ENCODE assay signal across 26 cellular contexts in the genomic region with DNA sequence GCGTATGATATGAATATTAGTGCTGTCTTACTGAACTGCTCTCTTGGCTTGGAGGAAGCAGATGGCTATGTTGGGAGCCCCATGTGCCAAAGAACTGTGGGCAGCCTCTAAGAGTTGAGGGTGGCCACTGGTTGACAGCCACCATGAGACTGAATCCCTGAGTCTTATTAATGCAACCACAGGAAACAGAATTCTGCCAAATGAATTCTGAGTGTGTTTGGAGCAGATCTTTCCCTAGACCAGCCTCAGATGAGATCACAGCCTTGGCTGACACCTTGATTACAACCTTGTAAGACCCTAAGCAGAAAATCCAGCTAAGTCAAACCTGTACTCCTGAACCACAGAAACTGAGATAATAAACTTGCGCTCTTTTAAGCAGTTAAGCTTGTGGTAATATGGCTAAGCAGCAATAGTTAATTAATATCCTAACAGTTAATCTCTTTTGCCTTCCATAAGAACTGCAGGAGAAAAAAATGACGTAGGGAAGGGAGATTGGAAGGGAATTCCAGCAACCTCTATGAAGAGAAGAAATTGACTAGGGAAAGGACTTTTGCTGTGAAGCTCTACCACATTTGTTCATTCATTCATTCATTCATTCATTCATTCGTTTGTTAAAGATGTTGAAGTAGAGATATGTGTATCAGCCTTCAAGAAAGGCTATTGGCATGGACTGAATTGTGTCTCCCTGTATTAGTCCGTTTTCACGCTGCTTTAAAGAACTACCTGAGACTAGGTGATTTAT.
"Had no signal": no experiment of that assay in that cellular context is flagged by ENCODE, and none has a peak within 500 bp of the region (broad histone marks: within the 10 kb centered on the region; RNA-seq: fewer than 3 reads in every experiment).

No MANE protein-coding gene starts in this region.

- DNase-seq: activated CD4-positive, alpha-beta T cell treated with anti-CD3 and anti-CD28 coated beads for 1 hour; activated CD4-positive, alpha-beta T cell treated with anti-CD3 and anti-CD28 coated beads, Interleukin-2, amount 50 U/mL, for 1 hour; activated CD8-positive, alpha-beta T cell treated with anti-CD3 and anti-CD28 coated beads, Interleukin-2, amount 10 ng/mL, durations not matched to agents 7 days and 5 days; adrenal gland; cerebellar nuclear complex; cortex of kidney; heart right ventricle; left colon; mucosa of descending colon; naive B cell; nucleus accumbens; stimulated activated CD4-positive, alpha-beta T cell treated with anti-CD3 and anti-CD28 coated beads, Interleukin-15, amount 100 ng/mL, for 24 hours; stomach had no signal

- ATAC-seq: activated CD8-positive, alpha-beta T cell treated with anti-CD3 and anti-CD28 coated beads, Interleukin-2, amount 10 ng/mL, durations not matched to agents 7 days and 5 days; heart right ventricle; left colon; mucosa of descending colon; sciatic nerve; stimulated activated memory B cell treated with anti-CD40 and anti-IgM and Interleukin-4, amounts not matched to agents 10 μg/mL and 1 μg/mL and 100 μg/mL, for 72 hours had no signal

- H3K4me2 ChIP-seq: smooth muscle cell had no signal

- H3K4me1 Mint-ChIP-seq: memory B cell; naive B cell; stimulated activated memory B cell treated with anti-CD40 and anti-IgM and Interleukin-4, amounts not matched to agents 10 μg/mL and 1 μg/mL and 100 μg/mL, for 72 hours had no signal

- H3K9me3 Mint-ChIP-seq: memory B cell had no signal

- H3K4me3 Mint-ChIP-seq: activated CD8-positive, alpha-beta T cell treated with anti-CD3 and anti-CD28 coated beads, Interleukin-2, amount 10 ng/mL, durations not matched to agents 7 days and 5 days; activated naive CD8-positive, alpha-beta T cell; memory B cell; naive B cell; stimulated activated memory B cell treated with anti-CD40 and anti-IgM and Interleukin-4, amounts not matched to agents 10 μg/mL and 1 μg/mL and 100 μg/mL, for 72 hours had no signal

- H3K9ac ChIP-seq: parathyroid adenoma had no signal

- H3K36me3 ChIP-seq: adrenal gland, ascending aorta, heart right ventricle, stomach, suprapubic skin, tibial nerve had no signal

- H3K27me3 ChIP-seq: adrenal gland, ascending aorta, heart right ventricle, stomach, suprapubic skin, tibial nerve had no signal

- H3K36me3 Mint-ChIP-seq: activated naive CD8-positive, alpha-beta T cell; memory B cell; naive B cell; stimulated activated memory B cell treated with anti-CD40 and anti-IgM and Interleukin-4, amounts not matched to agents 10 μg/mL and 1 μg/mL and 100 μg/mL, for 72 hours had no signal

- H3K79me2 ChIP-seq: parathyroid adenoma had no signal

- H3K4me3 ChIP-seq: adrenal gland, ascending aorta, heart right ventricle, mucosa of descending colon, smooth muscle cell, stomach, suprapubic skin, tibial nerve had no signal

- H3K27me3 Mint-ChIP-seq: activated naive CD8-positive, alpha-beta T cell had no signal

- FAIRE-seq: bronchial epithelial cell, keratinocyte had no signal

- H3K27ac Mint-ChIP-seq: activated CD8-positive, alpha-beta T cell treated with anti-CD3 and anti-CD28 coated beads, Interleukin-2, amount 10 ng/mL, durations not matched to agents 7 days and 5 days; activated naive CD8-positive, alpha-beta T cell; memory B cell; naive B cell; stimulated activated memory B cell treated with anti-CD40 and anti-IgM and Interleukin-4, amounts not matched to agents 10 μg/mL and 1 μg/mL and 100 μg/mL, for 72 hours had no signal

- H3K27ac ChIP-seq: adrenal gland, ascending aorta, epithelial cell of prostate, heart right ventricle, parathyroid adenoma, stomach, suprapubic skin, tibial nerve, VCaP had no signal

- H3K9me3 ChIP-seq: adrenal gland, ascending aorta, mucosa of descending colon, stomach, suprapubic skin, tibial nerve had no signal

- H2AFZ ChIP-seq: parathyroid adenoma had no signal
